Comparison of ENCODE assay signal across 11 cellular contexts in genomic region chr1:182279724-182280506, GRCh38.
A peak's percentile ranks its signal among the peaks of the same experiment; 100 is the strongest.
DNase-seq lines count a peak whose midpoint lies in the region; TF ChIP-seq lines count a peak whose summit lies in the region.
"Had no signal": no experiment of that assay in that cellular context is flagged by ENCODE, and none has a peak within 500 bp of the region (broad histone marks: within the 10 kb centered on the region; RNA-seq: fewer than 3 reads in every experiment).

No MANE protein-coding gene starts in this region.

- H3K4me1 ChIP-seq in HEK293 (ENCODE audit: control insufficient read depth, insufficient read depth, low read length) (no peaks in the 10 kb centered on the region), prostate gland (replicated peaks) (no peaks in the 10 kb centered on the region)

- intact Hi-C loops in prostate gland (cut with DNase I): no loop called here

- DNase-seq in NCI-H748 treated with DMSO at 0.1 percent for 48 hours (lab: John Stamatoyannopoulos, UW) (peak; percentile 55), globus pallidus (ENCODE audit: low spot score) (peak; percentile 100), prostate gland (ENCODE audit: low spot score) (peak; percentile 23), RKO (ENCODE audit: low spot score) (no peak), HCEC 1CT (no peak), coronary artery (ENCODE audit: low spot score) (no peak), ACHN (no peak)
- DNase-seq: activated CD4-positive, alpha-beta memory T cell treated with anti-CD3 and anti-CD28 coated beads for 36 hours; aorta; naive B cell had no signal

- WGBS in prostate gland: 49% methylated on average over 9 of the region's 9 CpGs

- H3K27me3 ChIP-seq in prostate gland (replicated peaks; ENCODE audit: insufficient read depth): no peaks in the 10 kb centered on the region

- H3K9me3 ChIP-seq in HEK293 (ENCODE audit: control insufficient read depth, insufficient read depth, low read depth, low read length) (no peaks in the 10 kb centered on the region), prostate gland (no peaks in the 10 kb centered on the region)

- CTCF ChIA-PET in HEK293 (lab: Yijun Ruan, JAX): interaction anchor here (1.0 kb wide), 1 partner anchor 9 kb away, joined by 3 read pairs; no protein-coding TSS in a partner anchor

- no peak for TF ChIP-seq CTCF in HEK293 (tag by site-specific recombination; IDR thresholded peaks at IDR 0.05)
- TF ChIP-seq CTCF in prostate gland (IDR thresholded peaks at IDR 0.05): no peak
- TF ChIP-seq CTCF in coronary artery (IDR thresholded peaks at IDR 0.05): no peak

- POLR2A ChIA-PET in HEK293 (lab: Yijun Ruan, JAX): no interaction called here

- TF ChIP-seq POLR2A in prostate gland (IDR thresholded peaks at IDR 0.05): no peak

- H3K4me3 ChIP-seq in HEK293 (ENCODE audit: low read depth, low read length) (no peak overlapping the region), prostate gland (no peak overlapping the region), coronary artery (no peak overlapping the region)

- H3K27ac ChIP-seq in HEK293 (ENCODE audit: extremely low read depth, low read depth, low read length) (no peak overlapping the region), prostate gland (peak overlapping the region; percentile 34 to 44), coronary artery (no peak overlapping the region)

- in situ Hi-C loops in ACHN (cut with HindIII; ENCODE audit: low pct_ligation_motif_present, low pct_unique_long_range_greater_than_20kb, low sequenced_read_pairs): no loop called here

- H3K36me3 ChIP-seq in HEK293 (ENCODE audit: control insufficient read depth in 2 of 2, insufficient read depth in 1 of 2, low read length in 2 of 2): no peaks in the 10 kb centered on the region
- no peaks in the 10 kb centered on the region for H3K36me3 ChIP-seq in prostate gland

TF ChIP-seq in HEK293, 187 proteins besides CTCF, POLR2A, EP300 and RAD21:
- TF ChIP-seq ZFHX2 (tag by site-specific recombination; conservative IDR thresholded peaks at IDR 0.05) (peak; percentile 72), SP7 (tag by site-specific recombination; IDR thresholded peaks at IDR 0.05) (no peak), EGR2 (tag by site-specific recombination; IDR thresholded peaks at IDR 0.05; ENCODE audit: low read depth) (peak; percentile 76)
TF ChIP-seq in HEK293: peak in this region for 2.

Comparison
In these comparisons a context has a peak if more than half of its experiments do, and no peak if none do; other contexts are left out.
1. H3K27ac ChIP-seq: peak in prostate gland (2 of 2); none in HEK293 (single experiment) and coronary artery (0 of 2).
2. DNase-seq: peak in NCI-H748 treated with DMSO at 0.1 percent for 48 hours (single experiment), globus pallidus (single experiment) and prostate gland (single experiment); none in RKO (single experiment), HCEC 1CT (single experiment), coronary artery (single experiment) and ACHN (single experiment).